In genomic region chr11:36460220-36460619, GRCh38 we compare ENCODE assay signal across 34 cellular contexts. TPM values are rescaled to one million over a fixed set of nuclear protein-coding genes. Genes with fewer than 3 reads are reported as not detected.
A peak's percentile ranks its signal among the peaks of the same experiment; 100 is the strongest.
DNase-seq lines count a peak whose midpoint lies in the region; ATAC-seq, FAIRE-seq and TF ChIP-seq lines count a peak whose summit lies in the region.
"Had no signal": no experiment of that assay in that cellular context is flagged by ENCODE, and none has a peak within 500 bp of the region (broad histone marks: within the 10 kb centered on the region; RNA-seq: fewer than 3 reads in every experiment).

No MANE protein-coding gene starts in this region.

- H3K79me2 ChIP-seq in neural progenitor cell (ENCODE audit: low read depth) = no peaks in the 10 kb centered on the region

- peaks cover 15% of the 10 kb centered on the region for H3F3A ChIP-seq in neural progenitor cell (ENCODE audit: low read depth)

- no peak overlapping the region for H3K9ac ChIP-seq in neural progenitor cell

- peaks cover 0 to 1% of the 10 kb centered on the region in 2 donors for H3K27me3 Mint-ChIP-seq in CD8-positive, alpha-beta memory T cell
- H3K27me3 Mint-ChIP-seq in activated T-helper 17 cell treated with anti-CD3 and anti-CD28 coated beads, Interleukin-2, amount 50 U/mL, for 72 hours = no peaks in the 10 kb centered on the region
- peaks cover 7% of the 10 kb centered on the region for H3K27me3 Mint-ChIP-seq in neural progenitor cell (ENCODE audit: insufficient read depth, low read depth)
- H3K27me3 Mint-ChIP-seq in nephron progenitor cell (ENCODE audit: low read depth, poor library complexity) = no peaks in the 10 kb centered on the region
- H3K27me3 Mint-ChIP-seq: B cell; CD4-positive, alpha-beta memory T cell had no signal

- H3K36me3 Mint-ChIP-seq in CD8-positive, alpha-beta memory T cell = peaks cover 6 to 82% (median 24%) of the 10 kb centered on the region in 3 donors
- no peaks in the 10 kb centered on the region for H3K36me3 Mint-ChIP-seq in activated T-helper 17 cell treated with anti-CD3 and anti-CD28 coated beads, Interleukin-2, amount 50 U/mL, for 72 hours (ENCODE audit: low read depth)
- H3K36me3 Mint-ChIP-seq in neural progenitor cell (peaks cover 29% of the 10 kb centered on the region), nephron progenitor cell (ENCODE audit: low read depth) (peaks cover 25% of the 10 kb centered on the region)

- no peak overlapping the region for H3K27ac ChIP-seq in CD8-positive, alpha-beta memory T cell (ENCODE audit: low read depth, low read length)
- H3K27ac ChIP-seq in neural progenitor cell = no peak overlapping the region
- H3K27ac ChIP-seq: A549, HL-60, pancreas, PC-9, testis had no signal

- no peak overlapping the region for H3K4me2 ChIP-seq in neural progenitor cell
- H3K4me2 ChIP-seq: A549, PC-9 had no signal

- ATAC-seq in activated T-helper 17 cell treated with anti-CD3 and anti-CD28 coated beads, Interleukin-2, amount 50 U/mL, for 72 hours (replicated peaks) = peak; percentile 43
- ATAC-seq: A549, pancreas, Right ventricle myocardium inferior, SK-N-SH treated with all-trans-retinoic acid at 6 μM for 48 hours had no signal

- H3K4me3 ChIP-seq in CD8-positive, alpha-beta memory T cell (ENCODE audit: low read length) = no peak overlapping the region
- H3K4me3 ChIP-seq in neural progenitor cell = no peak overlapping the region
- H3K4me3 ChIP-seq: A549, pancreas, PC-9, testis had no signal

- H3K27me3 ChIP-seq in CD8-positive, alpha-beta memory T cell (ENCODE audit: insufficient read depth, low read length, poor library complexity, severe bottlenecking) = no peaks in the 10 kb centered on the region
- no peaks in the 10 kb centered on the region for H3K27me3 ChIP-seq in neural progenitor cell
- H3K27me3 ChIP-seq: pancreas, testis had no signal

- in situ Hi-C loops in ACHN (cut with HindIII; ENCODE audit: low pct_ligation_motif_present, low pct_unique_long_range_greater_than_20kb, low sequenced_read_pairs) = no loop called here

- H3K36me3 ChIP-seq in CD8-positive, alpha-beta memory T cell (ENCODE audit: insufficient read depth, low read length) = no peaks in the 10 kb centered on the region
- H3K36me3 ChIP-seq in neural progenitor cell = no peaks in the 10 kb centered on the region

- peaks cover 28 to 51% (median 37%) of the 10 kb centered on the region in 3 donors for H3K4me1 Mint-ChIP-seq in CD8-positive, alpha-beta memory T cell
- H3K4me1 Mint-ChIP-seq in activated T-helper 17 cell treated with anti-CD3 and anti-CD28 coated beads, Interleukin-2, amount 50 U/mL, for 72 hours = peaks cover 5% of the 10 kb centered on the region
- H3K4me1 Mint-ChIP-seq in neural progenitor cell (peaks cover 28% of the 10 kb centered on the region), nephron progenitor cell (peaks cover 27% of the 10 kb centered on the region)
- H3K4me1 Mint-ChIP-seq: B cell had no signal

- DNase-seq in CD8-positive, alpha-beta memory T cell = no peak
- peak; percentile 42 for DNase-seq in iPS-NIHi11 (ENCODE audit: low spot score)
- peak; percentile 42 for DNase-seq in neural progenitor cell (ENCODE audit: low spot score)
- DNase-seq in RCC 7860 (ENCODE audit: low spot score) = no peak
- DNase-seq in nephron progenitor cell = no peak
- no peak for DNase-seq in ACHN
- DNase-seq in inferior parietal cortex (ENCODE audit: extremely low spot score) = no peak
- DNase-seq: activated CD4-positive, alpha-beta T cell treated with anti-CD3 and anti-CD28 coated beads, Interleukin-2, amount 50 U/mL, for 48 hours; activated CD4-positive, CD25-positive, alpha-beta regulatory T cell treated with anti-CD3 and anti-CD28 coated beads, Interleukin-2, amount 50 U/mL, for 72 hours; activated naive CD4-positive, alpha-beta T cell treated with anti-CD3 and anti-CD28 coated beads, Interleukin-2, amount 50 U/mL, for 16 hours; amygdala; DMS 273 treated with DMSO at 0.1 percent for 48 hours; EL; kidney; NCI-H1417; NCI-H2081; NCI-H2227 treated with DMSO at 0.1 percent for 48 hours; NCI-H526 treated with DMSO at 0.1 percent for 48 hours; pancreas; PC-9; retina; stimulated activated naive CD4-positive, alpha-beta T cell treated with Interleukin-2 at 50 U/mL for 16 hours; testis had no signal

- CTCF ChIA-PET in CD8-positive, alpha-beta memory T cell (lab: Charles Lee) = interaction anchor here (1.3 to 2.3 kb wide), 2 partner anchors 19 to 107 kb away, joined by 3 to 9 read pairs; no protein-coding TSS in a partner anchor

- POLR2A ChIA-PET in CD8-positive, alpha-beta memory T cell (lab: Charles Lee) = no interaction called here

- H3K9me3 Mint-ChIP-seq in CD8-positive, alpha-beta memory T cell = no peaks in the 10 kb centered on the region
- H3K9me3 Mint-ChIP-seq in activated T-helper 17 cell treated with anti-CD3 and anti-CD28 coated beads, Interleukin-2, amount 50 U/mL, for 72 hours = no peaks in the 10 kb centered on the region
- no peaks in the 10 kb centered on the region for H3K9me3 Mint-ChIP-seq in neural progenitor cell
- H3K9me3 Mint-ChIP-seq in nephron progenitor cell = no peaks in the 10 kb centered on the region
- H3K9me3 Mint-ChIP-seq: activated T-helper 2 cell treated with anti-CD3 and anti-CD28 coated beads, Interferon-gamma antibody, Interleukin-2, Interleukin-4, amounts not matched to agents 10 μg/mL and 5 μg/mL and 100 μg/mL, durations not matched to agents 14 hours and 24 hours and 36 hours; CD4-positive, alpha-beta memory T cell; nephron had no signal

- FAIRE-seq in RCC 7860 (lab: Jason Lieb, UNC) = no peak
- FAIRE-seq: A549, GM18507, H54, kidney, pancreas had no signal

- H3K9me3 ChIP-seq in CD8-positive, alpha-beta memory T cell (ENCODE audit: low read length) = no peaks in the 10 kb centered on the region
- no peaks in the 10 kb centered on the region for H3K9me3 ChIP-seq in neural progenitor cell (ENCODE audit: low read depth)
- H3K9me3 ChIP-seq: A549, pancreas, testis had no signal

- H3K4me1 ChIP-seq in CD8-positive, alpha-beta memory T cell (ENCODE audit: insufficient read depth, low read length) = peaks cover 4% of the 10 kb centered on the region
- H3K4me1 ChIP-seq in neural progenitor cell = peaks cover 30% of the 10 kb centered on the region
- H3K4me1 ChIP-seq: pancreas had no signal

- peak overlapping the region in 5 of 8 donors; percentile 7 to 52 (median 22) for H3K27ac Mint-ChIP-seq in CD8-positive, alpha-beta memory T cell
- H3K27ac Mint-ChIP-seq in activated T-helper 17 cell treated with anti-CD3 and anti-CD28 coated beads, Interleukin-2, amount 50 U/mL, for 72 hours = no peak overlapping the region
- H3K27ac Mint-ChIP-seq in neural progenitor cell = no peak overlapping the region
- no peak overlapping the region for H3K27ac Mint-ChIP-seq in nephron progenitor cell
- H3K27ac Mint-ChIP-seq: activated T-helper 2 cell treated with anti-CD3 and anti-CD28 coated beads, Interferon-gamma antibody, Interleukin-2, Interleukin-4, amounts not matched to agents 10 μg/mL and 5 μg/mL and 100 μg/mL, durations not matched to agents 14 hours and 24 hours and 36 hours; B cell; nephron had no signal

- H2AFZ ChIP-seq in neural progenitor cell (replicated peaks) = no peak overlapping the region
- H2AFZ ChIP-seq: PC-9 had no signal

- TF ChIP-seq CTCF in neural progenitor cell (IDR thresholded peaks at IDR 0.05) (no peak), nephron progenitor cell (IDR thresholded peaks at IDR 0.05) (no peak)

- no peaks in the 10 kb centered on the region for H4K20me1 ChIP-seq in neural progenitor cell (ENCODE audit: low read depth)

- H3K4me3 Mint-ChIP-seq in CD8-positive, alpha-beta memory T cell = peak overlapping the region in 1 of 7 donors; percentile 38
- no peak overlapping the region for H3K4me3 Mint-ChIP-seq in activated T-helper 17 cell treated with anti-CD3 and anti-CD28 coated beads, Interleukin-2, amount 50 U/mL, for 72 hours
- H3K4me3 Mint-ChIP-seq in neural progenitor cell = no peak overlapping the region
- no peak overlapping the region for H3K4me3 Mint-ChIP-seq in nephron progenitor cell
- H3K4me3 Mint-ChIP-seq: B cell; CD4-positive, alpha-beta memory T cell; nephron had no signal

RNA-seq across cellular contexts. Expression of gene TRAF6, which starts 49.9 kb away (rescaled TPM):
- total RNA-seq in CD8-positive, alpha-beta memory T cell = 10 to 100 TPM; 14.4 to 16.6 TPM
- polyA plus RNA-seq in CD8-positive, alpha-beta memory T cell = 12.7 TPM
- 10 to 100 TPM in 1 of 2 donors, 1 to 10 TPM in 1; 8.7 to 10.7 TPM for total RNA-seq in activated T-helper 17 cell treated with anti-CD3 and anti-CD28 coated beads, Interleukin-2, amount 50 U/mL, for 72 hours
- 11.0 and 11.5 TPM in 2 replicates for total RNA-seq in neural progenitor cell (ENCODE audit: low replicate concordance)

Comparison
In these comparisons a context has a peak if more than half of its experiments do, and no peak if none do; other contexts are left out.
1. DNase-seq: peak in iPS-NIHi11 (single experiment) and neural progenitor cell (single experiment); none in CD8-positive, alpha-beta memory T cell (0 of 5), RCC 7860 (single experiment), nephron progenitor cell (single experiment), ACHN (single experiment) and inferior parietal cortex (single experiment).
2. H3K27ac Mint-ChIP-seq: peak in CD8-positive, alpha-beta memory T cell (5 of 8); none in activated T-helper 17 cell treated with anti-CD3 and anti-CD28 coated beads, Interleukin-2, amount 50 U/mL, for 72 hours (single experiment), neural progenitor cell (single experiment) and nephron progenitor cell (single experiment).